In genomic region chr12:67161322-67161918, GRCh38 we compare ENCODE assay signal across 8 cellular contexts.
DNase-seq lines count a peak whose midpoint lies in the region; ATAC-seq and TF ChIP-seq lines count a peak whose summit lies in the region.

No MANE protein-coding gene starts in this region.

- peak; percentile 26 for DNase-seq in NCI-H510A treated with DMSO at 0.1 percent for 48 hours (lab: John Stamatoyannopoulos, UW)
- no peak for DNase-seq in NCI-H510A (lab: John Stamatoyannopoulos, UW)
- DNase-seq in MM.1S, result peak; percentile 61
- peak; percentile 12 for DNase-seq in activated T-cell treated with anti-CD3 and anti-CD28 coated beads for 48 hours (ENCODE audit: low read depth)
- DNase-seq in left ventricle myocardium inferior, result no peak
- DNase-seq in stimulated activated CD4-positive, alpha-beta T cell treated with anti-CD3 and anti-CD28 coated beads, Interleukin-2, amount 100 ng/mL, for 4 hours (ENCODE audit: low read depth), result peak; percentile 9
- no peak for DNase-seq in SW 1271 (lab: John Stamatoyannopoulos, UW)

- H3F3A ChIP-seq in MM.1S (ENCODE audit: insufficient read depth, low read length), result no peaks in the 10 kb centered on the region

- H3K27me3 ChIP-seq in MM.1S (replicated peaks; ENCODE audit: insufficient read depth, low read length) (no peaks in the 10 kb centered on the region), left ventricle myocardium inferior (ENCODE audit: low read depth) (no peaks in the 10 kb centered on the region)

- no peak overlapping the region for H3K4me3 ChIP-seq in MM.1S (ENCODE audit: low read length)
- H3K4me3 ChIP-seq in left ventricle myocardium inferior, result no peak overlapping the region

- no peak overlapping the region for H3K4me2 ChIP-seq in MM.1S (ENCODE audit: low read depth, low read length)

- ATAC-seq in GM21390 (IDR thresholded peaks at IDR 0.05; ENCODE audit: unreplicated experiment), result peak; percentile 76

- H3K4me1 ChIP-seq in MM.1S (ENCODE audit: low read length), result no peaks in the 10 kb centered on the region
- H3K4me1 ChIP-seq in left ventricle myocardium inferior, result no peaks in the 10 kb centered on the region

- H3K9ac ChIP-seq in MM.1S (ENCODE audit: low read length), result no peak overlapping the region

- no peak overlapping the region for H2AFZ ChIP-seq in MM.1S (ENCODE audit: low read length)

- H3K9me3 ChIP-seq in MM.1S (replicated peaks; ENCODE audit: insufficient read depth, low read length) (no peaks in the 10 kb centered on the region), left ventricle myocardium inferior (replicated peaks) (no peaks in the 10 kb centered on the region)

- no peaks in the 10 kb centered on the region for H3K79me2 ChIP-seq in MM.1S (ENCODE audit: low read length)

- H3K27ac ChIP-seq in MM.1S (ENCODE audit: low read length) (no peak overlapping the region), left ventricle myocardium inferior (replicated peaks) (no peak overlapping the region)

- H4K20me1 ChIP-seq in MM.1S (ENCODE audit: insufficient read depth, low read length), result no peaks in the 10 kb centered on the region

- TF ChIP-seq CTCF in MM.1S (IDR thresholded peaks at IDR 0.05; ENCODE audit: low read length) (peak; percentile 77), left ventricle myocardium inferior (IDR thresholded peaks at IDR 0.05; ENCODE audit: borderline replicate concordance) (peak; percentile 60)

- intact Hi-C loops in left ventricle myocardium inferior (cut with micrococcal nuclease), result no loop called here

- no peaks in the 10 kb centered on the region for H3K9me2 ChIP-seq in MM.1S (replicated peaks; ENCODE audit: insufficient read depth, low read length)

- H3K36me3 ChIP-seq in MM.1S (replicated peaks; ENCODE audit: insufficient read depth, low read length) (no peaks in the 10 kb centered on the region), left ventricle myocardium inferior (no peaks in the 10 kb centered on the region)

Comparison
In these comparisons a context has a peak if more than half of its experiments do, and no peak if none do; other contexts are left out.
1. DNase-seq: peak in NCI-H510A treated with DMSO at 0.1 percent for 48 hours (single experiment), MM.1S (single experiment), activated T-cell treated with anti-CD3 and anti-CD28 coated beads for 48 hours (single experiment) and stimulated activated CD4-positive, alpha-beta T cell treated with anti-CD3 and anti-CD28 coated beads, Interleukin-2, amount 100 ng/mL, for 4 hours (single experiment); none in NCI-H510A (single experiment), left ventricle myocardium inferior (single experiment) and SW 1271 (0 of 2).